In the genomic region with DNA sequence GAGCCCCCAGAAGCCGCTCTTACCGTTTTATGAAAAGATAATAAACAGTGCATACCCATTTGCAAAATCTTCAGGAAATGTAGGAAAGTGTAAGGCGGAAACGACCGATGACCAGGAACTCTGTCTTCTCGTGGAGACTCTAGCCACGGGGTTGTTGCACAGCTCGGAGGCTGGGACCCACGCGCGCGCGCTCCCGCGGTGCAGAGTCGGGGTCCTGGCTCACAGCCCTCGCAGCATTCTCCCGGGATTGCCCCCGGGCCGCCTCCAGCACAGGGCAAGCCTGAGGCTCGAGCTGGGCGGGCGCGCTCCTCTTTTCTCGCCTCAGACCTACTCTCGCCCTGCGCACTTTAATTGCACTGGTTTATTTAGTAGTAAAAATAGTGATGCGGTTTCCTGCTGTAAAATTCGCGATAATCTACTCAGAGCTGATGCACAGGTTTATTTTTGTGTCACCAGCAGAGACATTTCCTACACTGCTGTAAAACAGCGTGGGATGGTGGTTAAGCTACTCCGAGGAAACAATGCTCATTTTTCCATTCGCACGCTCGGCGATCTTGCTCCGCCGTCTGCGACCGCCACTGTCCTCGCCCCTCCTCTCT, we compare ENCODE assay signal across 6 cellular contexts. TPM values are rescaled to one million over a fixed set of nuclear protein-coding genes. Genes with fewer than 3 reads are reported as not detected.
DNase-seq lines count a peak whose midpoint lies in the region; ATAC-seq and TF ChIP-seq lines count a peak whose summit lies in the region.

No MANE protein-coding gene starts in this region.

- H3K4me3 ChIP-seq in Peyer's patch, result peak overlapping the region; percentile 55 to 88 (median 71)
- H3K4me3 ChIP-seq in rectal smooth muscle tissue (ENCODE audit: low read length), result peak overlapping the region; percentile 95

- TF ChIP-seq CTCF in Peyer's patch (IDR thresholded peaks at IDR 0.05), result no peak

- TF ChIP-seq POLR2A in Peyer's patch (IDR thresholded peaks at IDR 0.05), result no peak

- H3K4me1 ChIP-seq in Peyer's patch, result peaks cover 0 to 25% (median 2%) of the 10 kb centered on the region in 4 donors
- peaks cover 5% of the 10 kb centered on the region for H3K4me1 ChIP-seq in rectal smooth muscle tissue (ENCODE audit: control insufficient read depth, insufficient read depth, low read length)

- DNase-seq in Peyer's patch, result peak in 2 of 3 donors; percentile 54 to 71
- DNase-seq in DMS 273 treated with DMSO at 0.1 percent for 48 hours (lab: John Stamatoyannopoulos, UW), result no peak
- no peak for DNase-seq in ureter (ENCODE audit: low spot score)

- no peaks in the 10 kb centered on the region for H3K9me3 Mint-ChIP-seq in dendritic cell treated with granulocyte-macrophage colony-stimulating factor and Interleukin-4, amounts not matched to agents 40 ng/mL and 50 ng/mL, for 4 days

- ATAC-seq in esophagus mucosa, result no peak

- no peaks in the 10 kb centered on the region for H3K9me3 ChIP-seq in Peyer's patch

- intact Hi-C loops in dendritic cell treated with granulocyte-macrophage colony-stimulating factor and Interleukin-4, amounts not matched to agents 40 ng/mL and 50 ng/mL, for 4 days (cut with micrococcal nuclease), result loop anchor here (5.0 kb wide), 1 partner anchor 73 kb away; a partner anchor contains a TSS

- H3K4me1 Mint-ChIP-seq in dendritic cell treated with granulocyte-macrophage colony-stimulating factor and Interleukin-4, amounts not matched to agents 40 ng/mL and 50 ng/mL, for 4 days (ENCODE audit: low read depth), result peaks cover 63% of the 10 kb centered on the region

- H3K9ac ChIP-seq in rectal smooth muscle tissue (ENCODE audit: low read length), result peak overlapping the region; percentile 13

- peak overlapping the region; percentile 99 for H3K27ac Mint-ChIP-seq in dendritic cell treated with granulocyte-macrophage colony-stimulating factor and Interleukin-4, amounts not matched to agents 40 ng/mL and 50 ng/mL, for 4 days

- H3K27me3 ChIP-seq in Peyer's patch (no peaks in the 10 kb centered on the region), rectal smooth muscle tissue (ENCODE audit: control insufficient read depth, insufficient read depth, low read length) (no peaks in the 10 kb centered on the region)

- H3K27ac ChIP-seq in Peyer's patch, result peak overlapping the region; percentile 77 to 89 (median 84)
- H3K27ac ChIP-seq in rectal smooth muscle tissue (ENCODE audit: low read depth, low read length), result peak overlapping the region; percentile 49

- H3K36me3 Mint-ChIP-seq in dendritic cell treated with granulocyte-macrophage colony-stimulating factor and Interleukin-4, amounts not matched to agents 40 ng/mL and 50 ng/mL, for 4 days (ENCODE audit: low read depth), result peaks cover 38% of the 10 kb centered on the region

- H3K4me3 Mint-ChIP-seq in dendritic cell treated with granulocyte-macrophage colony-stimulating factor and Interleukin-4, amounts not matched to agents 40 ng/mL and 50 ng/mL, for 4 days, result peak overlapping the region; percentile 99

- H3K27me3 Mint-ChIP-seq in dendritic cell treated with granulocyte-macrophage colony-stimulating factor and Interleukin-4, amounts not matched to agents 40 ng/mL and 50 ng/mL, for 4 days, result peaks cover 25% of the 10 kb centered on the region

- H3K36me3 ChIP-seq in Peyer's patch, result no peaks in the 10 kb centered on the region
- no peaks in the 10 kb centered on the region for H3K36me3 ChIP-seq in rectal smooth muscle tissue (ENCODE audit: control insufficient read depth, insufficient read depth, low read length)

RNA-seq across cellular contexts. Expression of a gene that starts 15.5 kb away (rescaled TPM):
- total RNA-seq in Peyer's patch (1 to 10 TPM in 3 of 4 donors, under 1 TPM in 1; 0.88 to 2.6 (median 2.2) TPM), esophagus mucosa (36.9 TPM), ureter (3.0 TPM)

RNA-seq across cellular contexts. Expression of a gene that starts 33.6 kb away (rescaled TPM):
- total RNA-seq in Peyer's patch, result 10 to 100 TPM; 13.7 to 31.4 (median 21.8) TPM
- 16.4 TPM for total RNA-seq in esophagus mucosa
- total RNA-seq in ureter, result 34.5 TPM

RNA-seq across cellular contexts. Expression of a gene that starts 42.1 kb away (rescaled TPM):
- total RNA-seq in Peyer's patch (not detected), esophagus mucosa (not detected), ureter (not detected)

RNA-seq across cellular contexts. Expression of a gene that starts 54.2 kb away (rescaled TPM):
- total RNA-seq in Peyer's patch (1,000 to 10,000 TPM; 1,067 to 1,931 (median 1,321) TPM), esophagus mucosa (1,941 TPM), ureter (1,824 TPM)

RNA-seq across cellular contexts. Expression of a gene that starts 58.5 kb away (rescaled TPM):
- not detected for total RNA-seq in Peyer's patch
- not detected for total RNA-seq in esophagus mucosa
- total RNA-seq in ureter, result not detected

Comparison
In these comparisons a context has a peak if more than half of its experiments do, and no peak if none do; other contexts are left out.
1. DNase-seq: peak in Peyer's patch (2 of 3); none in DMS 273 treated with DMSO at 0.1 percent for 48 hours (single experiment) and ureter (single experiment).